33 cellular contexts compared by ENCODE assay signal in genomic region chr7:98594787-98595186, GRCh38. TPM values are rescaled to one million over a fixed set of nuclear protein-coding genes. Genes with fewer than 3 reads are reported as not detected.
"Had no signal": no experiment of that assay in that cellular context is flagged by ENCODE, and none has a peak within 500 bp of the region (broad histone marks: within the 10 kb centered on the region; RNA-seq: fewer than 3 reads in every experiment).

No MANE protein-coding gene starts in this region.

- H3K27ac ChIP-seq: adrenal gland, ascending aorta, body of pancreas, brain microvascular endothelial cell, breast epithelium, cardiac muscle cell had no signal

- H3K4me1 ChIP-seq: ascending aorta, body of pancreas, breast epithelium had no signal

- ATAC-seq: activated naive CD4-positive, alpha-beta T cell treated with anti-CD3 and anti-CD28 coated beads, Interleukin-2, amount 50 U/mL, for 72 hours; activated naive CD8-positive, alpha-beta T cell treated with anti-CD3 and anti-CD28 coated beads, Interleukin-2, amount 50 U/mL, for 24 hours; activated T-cell treated with anti-CD3 and anti-CD28 coated beads, Interleukin-2, amount 50 U/mL, for 4 hours; activated T-cell treated with anti-CD3 and anti-CD28 coated beads, Interleukin-2, amount 50 U/mL, for 72 hours; activated T-helper 17 cell treated with anti-CD3 and anti-CD28 coated beads, Interleukin-2, amount 50 U/mL, for 72 hours; body of pancreas had no signal

- DNase-seq: activated effector memory CD4-positive, alpha-beta T cell treated with anti-CD3 and anti-CD28 coated beads, Interleukin-2, amount 50 U/mL, for 16 hours; activated effector memory CD4-positive, alpha-beta T cell treated with Interleukin-2 at 50 U/mL for 16 hours; activated gamma-delta T cell; activated gamma-delta T cell treated with Interleukin-2 at 50 U/mL for 16 hours; activated naive CD4-positive, alpha-beta T cell; activated naive CD4-positive, alpha-beta T cell treated with anti-CD3 and anti-CD28 coated beads for 36 hours; activated naive CD4-positive, alpha-beta T cell treated with anti-CD3 and anti-CD28 coated beads, Interleukin-2, amount 10 ng/mL, durations not matched to agents 7 days and 5 days; activated naive CD4-positive, alpha-beta T cell treated with anti-CD3 and anti-CD28 coated beads, Interleukin-2, amount 50 U/mL, for 16 hours; activated naive CD4-positive, alpha-beta T cell treated with Interleukin-2 at 50 U/mL for 16 hours; activated naive CD8-positive, alpha-beta T cell treated with anti-CD3 and anti-CD28 coated beads for 36 hours; activated naive CD8-positive, alpha-beta T cell treated with anti-CD3 and anti-CD28 coated beads, Interleukin-2, amount 10 ng/mL, durations not matched to agents 7 days and 5 days; activated naive CD8-positive, alpha-beta T cell treated with anti-CD3 and anti-CD28 coated beads, Interleukin-2, amount 50 U/mL, for 24 hours; activated T-cell treated with anti-CD3 and anti-CD28 coated beads, Interleukin-2, amount 50 U/mL, for 24 hours; activated T-cell treated with anti-CD3 and anti-CD28 coated beads, Interleukin-2, amount 50 U/mL, for 4 hours; activated T-cell treated with anti-CD3 and anti-CD28 coated beads, Interleukin-2, amount 50 U/mL, for 48 hours; activated T-cell treated with anti-CD3 and anti-CD28 coated beads, Interleukin-2, amount 50 U/mL, for 72 hours; adrenal gland; amniotic stem cell; amygdala; anterior cingulate cortex; aorta; body of pancreas; brain microvascular endothelial cell; caudate nucleus; central memory CD4-positive, alpha-beta T cell; cerebellar nuclear complex had no signal

- H3K4me3 ChIP-seq: adrenal gland, ascending aorta, body of pancreas, breast epithelium, cardiac muscle cell had no signal

- H3K27me3 ChIP-seq: adrenal gland, ascending aorta, body of pancreas, brain microvascular endothelial cell, cardiac muscle cell had no signal

- H3K9me3 ChIP-seq: adrenal gland, ascending aorta, body of pancreas, breast epithelium had no signal

- FAIRE-seq: astrocyte, bronchial epithelial cell had no signal

- H3K36me3 ChIP-seq: adrenal gland, ascending aorta, brain microvascular endothelial cell, breast epithelium, cardiac muscle cell had no signal

RNA-seq across cellular contexts. Expression of gene NPTX2, which starts 22.3 kb away (rescaled TPM):
- total RNA-seq: activated naive CD4-positive, alpha-beta T cell treated with anti-CD3 and anti-CD28 coated beads for 36 hours; activated naive CD4-positive, alpha-beta T cell treated with anti-CD3 and anti-CD28 coated beads, Interleukin-2, amount 50 U/mL, for 72 hours; activated naive CD8-positive, alpha-beta T cell treated with anti-CD3 and anti-CD28 coated beads for 36 hours; activated naive CD8-positive, alpha-beta T cell treated with anti-CD3 and anti-CD28 coated beads, Interleukin-2, amount 10 ng/mL, durations not matched to agents 7 days and 5 days; activated T-helper 17 cell treated with anti-CD3 and anti-CD28 coated beads, Interleukin-2, amount 50 U/mL, for 72 hours; cardiac muscle cell had no signal
- polyA plus RNA-seq: cardiac muscle cell had no signal
